17 cellular contexts compared by ENCODE assay signal in genomic region chr1:58660105-58660504, GRCh38.
"Had no signal": no experiment of that assay in that cellular context is flagged by ENCODE, and none has a peak within 500 bp of the region (broad histone marks: within the 10 kb centered on the region; RNA-seq: fewer than 3 reads in every experiment).

No MANE protein-coding gene starts in this region.

- H3K27me3 ChIP-seq: adrenal gland, esophagus squamous epithelium, sigmoid colon, spleen, upper lobe of left lung had no signal

- H3K27me3 Mint-ChIP-seq: activated CD8-positive, alpha-beta T cell treated with anti-CD3 and anti-CD28 coated beads for 36 hours; activated naive CD4-positive, alpha-beta T cell treated with anti-CD3 and anti-CD28 coated beads, Interleukin-2, amount 50 U/mL, for 24 hours; stimulated activated naive CD8-positive, alpha-beta T cell treated with anti-CD3 and anti-CD28 coated beads, Interleukin-15, Interleukin-2, amounts not matched to agents 100 ng/mL and 50 ng/mL, for 24 hours had no signal

- H3K9me3 ChIP-seq: adrenal gland, esophagus squamous epithelium, left ventricle myocardium inferior, sigmoid colon, spleen, upper lobe of left lung had no signal

- DNase-seq: activated CD4-positive, alpha-beta T cell treated with anti-CD3 and anti-CD28 coated beads for 4 hours; activated CD8-positive, alpha-beta T cell treated with anti-CD3 and anti-CD28 coated beads for 36 hours; activated effector memory CD4-positive, alpha-beta T cell treated with anti-CD3 and anti-CD28 coated beads, Interleukin-2, amount 50 U/mL, for 16 hours; activated T-cell treated with anti-CD3 and anti-CD28 coated beads, Interleukin-2, amount 50 U/mL, for 4 hours; adrenal gland; central memory CD4-positive, alpha-beta T cell; esophagus squamous epithelium; glutamatergic neuron; left ventricle myocardium inferior; sigmoid colon; spleen; upper lobe of left lung had no signal

- H3K4me3 Mint-ChIP-seq: activated CD8-positive, alpha-beta T cell treated with anti-CD3 and anti-CD28 coated beads for 36 hours; activated naive CD4-positive, alpha-beta T cell treated with anti-CD3 and anti-CD28 coated beads, Interleukin-2, amount 50 U/mL, for 24 hours; activated T-cell treated with anti-CD3 and anti-CD28 coated beads, Interleukin-2, amount 50 U/mL, for 4 hours; stimulated activated naive CD8-positive, alpha-beta T cell treated with anti-CD3 and anti-CD28 coated beads, Interleukin-15, Interleukin-2, amounts not matched to agents 100 ng/mL and 50 ng/mL, for 24 hours; T-helper 1 cell treated with Interleukin-12 subunit alpha and Interleukin-12 subunit beta and Interleukin-4 antibody, amounts not matched to agents 30 μg/mL and 1 μg/mL, for 36 hours; WTC11 had no signal

- H3K4me1 ChIP-seq: adrenal gland had no signal

- H3K27ac Mint-ChIP-seq: activated CD8-positive, alpha-beta T cell treated with anti-CD3 and anti-CD28 coated beads for 36 hours; activated naive CD4-positive, alpha-beta T cell treated with anti-CD3 and anti-CD28 coated beads, Interleukin-2, amount 50 U/mL, for 24 hours; stimulated activated naive CD8-positive, alpha-beta T cell treated with anti-CD3 and anti-CD28 coated beads, Interleukin-15, Interleukin-2, amounts not matched to agents 100 ng/mL and 50 ng/mL, for 24 hours; T-helper 1 cell treated with Interleukin-12 subunit alpha and Interleukin-12 subunit beta and Interleukin-4 antibody, amounts not matched to agents 30 μg/mL and 1 μg/mL, for 36 hours; WTC11 had no signal

- H3K9me3 Mint-ChIP-seq: activated CD8-positive, alpha-beta T cell treated with anti-CD3 and anti-CD28 coated beads for 36 hours; activated naive CD4-positive, alpha-beta T cell treated with anti-CD3 and anti-CD28 coated beads, Interleukin-2, amount 50 U/mL, for 24 hours; activated T-cell treated with anti-CD3 and anti-CD28 coated beads, Interleukin-2, amount 50 U/mL, for 4 hours; stimulated activated naive CD8-positive, alpha-beta T cell treated with anti-CD3 and anti-CD28 coated beads, Interleukin-15, Interleukin-2, amounts not matched to agents 100 ng/mL and 50 ng/mL, for 24 hours; T-helper 1 cell treated with Interleukin-12 subunit alpha and Interleukin-12 subunit beta and Interleukin-4 antibody, amounts not matched to agents 30 μg/mL and 1 μg/mL, for 36 hours; WTC11 had no signal

- H3K4me3 ChIP-seq: adrenal gland, coronary artery, esophagus squamous epithelium, left ventricle myocardium inferior, sigmoid colon, spleen, upper lobe of left lung had no signal

- H3K4me1 Mint-ChIP-seq: WTC11 had no signal

- H3K27ac ChIP-seq: adrenal gland, coronary artery, esophagus squamous epithelium, left ventricle myocardium inferior, sigmoid colon, spleen had no signal

- ATAC-seq: activated CD8-positive, alpha-beta T cell treated with anti-CD3 and anti-CD28 coated beads for 36 hours; activated T-cell treated with anti-CD3 and anti-CD28 coated beads, Interleukin-2, amount 50 U/mL, for 4 hours; WTC11 had no signal
